Comparison of ENCODE assay signal across 24 cellular contexts in genomic region chr7:91872928-91873327, GRCh38. TPM values are rescaled to one million over a fixed set of nuclear protein-coding genes. Genes with fewer than 3 reads are reported as not detected.
DNase-seq lines count a peak whose midpoint lies in the region; ATAC-seq, FAIRE-seq and TF ChIP-seq lines count a peak whose summit lies in the region.
"Had no signal": no experiment of that assay in that cellular context is flagged by ENCODE, and none has a peak within 500 bp of the region (broad histone marks: within the 10 kb centered on the region; RNA-seq: fewer than 3 reads in every experiment).

No MANE protein-coding gene starts in this region.

- H3K79me2 ChIP-seq in K562 (ENCODE audit: control insufficient read depth, insufficient read depth, low read length): 0 out of 3 replicates have a peak, but pooled peaks cover 4% of the 10 kb centered on the region

- H3K4me3 Mint-ChIP-seq in activated naive CD4-positive, alpha-beta T cell treated with anti-CD3 and anti-CD28 coated beads, Interleukin-2, amount 10 ng/mL, durations not matched to agents 7 days and 5 days: no peak overlapping the region
- no peak overlapping the region for H3K4me3 Mint-ChIP-seq in activated CD8-positive, alpha-beta T cell treated with anti-CD3 and anti-CD28 coated beads for 36 hours
- H3K4me3 Mint-ChIP-seq: B cell; CD14-positive monocyte; CD4-positive, alpha-beta T cell; CD8-positive, alpha-beta memory T cell had no signal

- H3K4me3 ChIP-seq in A673 (ENCODE audit: low read depth, low read length, poor library complexity, severe bottlenecking) (no peak overlapping the region), K562 (no peak overlapping the region)
- H3K4me3 ChIP-seq: BLaER1, GM12878, GM23248 had no signal

- no peak overlapping the region for H2AFZ ChIP-seq in K562 (ENCODE audit: low read depth, low read length)
- H2AFZ ChIP-seq: GM23248 had no signal

- H3K36me3 ChIP-seq in A673 (ENCODE audit: insufficient read depth, low read length, poor library complexity, severe bottlenecking): peaks cover 43% of the 10 kb centered on the region
- H3K36me3 ChIP-seq in K562 (ENCODE audit: control insufficient read depth, insufficient read depth, low read length): peaks cover 34% of the 10 kb centered on the region; the same call in 2 of the 3 replicates

- ATAC-seq in K562: no peak
- ATAC-seq in activated CD8-positive, alpha-beta T cell treated with anti-CD3 and anti-CD28 coated beads for 36 hours: no peak
- ATAC-seq: GM12878 had no signal

- peaks cover 6% of the 10 kb centered on the region for H3K9me3 ChIP-seq in A673 (ENCODE audit: low read depth, low read length, poor library complexity, severe bottlenecking)
- H3K9me3 ChIP-seq in K562 (replicated peaks; ENCODE audit: control insufficient read depth, insufficient read depth, low read depth, low read length): no peaks in the 10 kb centered on the region
- H3K9me3 ChIP-seq: BLaER1 had no signal

- intact Hi-C loops in A673 (cut with micrococcal nuclease; ENCODE audit: unreplicated experiment): loop anchor here (10.0 kb wide), 1 partner anchor 548 kb away; no protein-coding TSS in a partner anchor
- intact Hi-C loops in K562 (cut with micrococcal nuclease): no loop called here
- intact Hi-C loops in activated CD8-positive, alpha-beta T cell treated with anti-CD3 and anti-CD28 coated beads for 36 hours (cut with micrococcal nuclease): no loop called here

- TF ChIP-seq RAD21 in K562 (CRISPR knock-in tag; conservative IDR thresholded peaks at IDR 0.05 in 1 of 2, IDR thresholded peaks at IDR 0.05 in 1 of 2): no peak

- no peaks in the 10 kb centered on the region for H3K9me3 Mint-ChIP-seq in activated naive CD4-positive, alpha-beta T cell treated with anti-CD3 and anti-CD28 coated beads, Interleukin-2, amount 10 ng/mL, durations not matched to agents 7 days and 5 days
- no peaks in the 10 kb centered on the region for H3K9me3 Mint-ChIP-seq in activated CD8-positive, alpha-beta T cell treated with anti-CD3 and anti-CD28 coated beads for 36 hours
- H3K9me3 Mint-ChIP-seq: CD4-positive, alpha-beta T cell; CD8-positive, alpha-beta memory T cell had no signal

- POLR2A ChIA-PET in A673 (lab: Charles Lee; ENCODE audit: low non-redundant PET) (no interaction called here), K562 (lab: Yijun Ruan, JAX) (interaction anchor here (1.5 kb wide), 1 partner anchor 11 kb away, joined by 3 read pairs; no protein-coding TSS in a partner anchor), RWPE1 (lab: Yijun Ruan, JAX; ENCODE audit: low non-redundant PET) (no interaction called here)
- POLR2A ChIA-PET in activated CD8-positive, alpha-beta T cell treated with anti-CD3 and anti-CD28 coated beads for 36 hours (lab: Charles Lee): no interaction called here

- in situ Hi-C loops in K562 (cut with MboI): loop anchor here (10.0 kb wide), 1 partner anchor 572 kb away; the partner anchor contains the start of gene GATAD1

- H3K9ac ChIP-seq in K562 (ENCODE audit: insufficient read depth in 1 of 2, low read depth in 2 of 2, low read length in 2 of 2): no peak overlapping the region
- H3K9ac ChIP-seq: BLaER1, GM23248 had no signal

- no peaks in the 10 kb centered on the region for H3K27me3 Mint-ChIP-seq in activated naive CD4-positive, alpha-beta T cell treated with anti-CD3 and anti-CD28 coated beads, Interleukin-2, amount 10 ng/mL, durations not matched to agents 7 days and 5 days
- H3K27me3 Mint-ChIP-seq in activated CD8-positive, alpha-beta T cell treated with anti-CD3 and anti-CD28 coated beads for 36 hours: no peaks in the 10 kb centered on the region
- H3K27me3 Mint-ChIP-seq: B cell; CD4-positive, alpha-beta T cell; CD8-positive, alpha-beta memory T cell had no signal

- no TSS peak for BruUV-seq in A673 (replicated peaks; lab: Mats Ljungman, UMichigan)
- no TSS peak for BruUV-seq in K562 (replicated peaks; lab: Mats Ljungman, UMichigan)

- H3K4me1 Mint-ChIP-seq in activated naive CD4-positive, alpha-beta T cell treated with anti-CD3 and anti-CD28 coated beads, Interleukin-2, amount 10 ng/mL, durations not matched to agents 7 days and 5 days: peaks cover 10% of the 10 kb centered on the region
- H3K4me1 Mint-ChIP-seq in activated CD8-positive, alpha-beta T cell treated with anti-CD3 and anti-CD28 coated beads for 36 hours (ENCODE audit: low read depth): peaks cover 19% of the 10 kb centered on the region

- H3K36me3 Mint-ChIP-seq in activated naive CD4-positive, alpha-beta T cell treated with anti-CD3 and anti-CD28 coated beads, Interleukin-2, amount 10 ng/mL, durations not matched to agents 7 days and 5 days: peaks cover 46% of the 10 kb centered on the region
- H3K36me3 Mint-ChIP-seq in activated CD8-positive, alpha-beta T cell treated with anti-CD3 and anti-CD28 coated beads for 36 hours (ENCODE audit: low read depth): peaks cover 50% of the 10 kb centered on the region

- H3K27ac ChIP-seq in A673 (ENCODE audit: low read depth, low read length, poor library complexity, severe bottlenecking) (peak overlapping the region; percentile 23), K562 (ENCODE audit: extremely low read depth, low read depth, low read length) (no peak overlapping the region), RWPE1 (no peak overlapping the region)
- H3K27ac ChIP-seq: BLaER1, GM23248 had no signal

- H3K9me1 ChIP-seq in K562 (ENCODE audit: control insufficient read depth, insufficient read depth, low read length): no peaks in the 10 kb centered on the region

- FAIRE-seq in K562 (lab: Jason Lieb, UNC): no peak
- FAIRE-seq: D721Med, GM12878, GM19239, H1 had no signal

- peaks cover 74% of the 10 kb centered on the region for H3K4me1 ChIP-seq in A673 (ENCODE audit: insufficient read depth, low read length, poor library complexity, severe bottlenecking)
- no peaks in the 10 kb centered on the region for H3K4me1 ChIP-seq in K562 (replicated peaks in 1 of 2; ENCODE audit: control insufficient read depth in 2 of 2, insufficient read depth in 2 of 2, low read length in 2 of 2)
- H3K4me1 ChIP-seq: BLaER1 had no signal

- CTCF ChIA-PET in activated naive CD4-positive, alpha-beta T cell treated with anti-CD3 and anti-CD28 coated beads, Interleukin-2, amount 10 ng/mL, durations not matched to agents 7 days and 5 days (lab: Charles Lee): no interaction called here
- CTCF ChIA-PET in A673 (lab: Charles Lee): no interaction called here
- CTCF ChIA-PET in K562 (lab: Yijun Ruan, JAX; ENCODE audit: low intra/inter-chr PET ratio): no interaction called here
- CTCF ChIA-PET in RWPE1 (lab: Yijun Ruan, JAX): interaction anchor here (0.6 to 0.7 kb wide), 2 partner anchors 737 to 1613 kb away, joined by 3 to 4 read pairs; no protein-coding TSS in a partner anchor
- CTCF ChIA-PET in activated CD8-positive, alpha-beta T cell treated with anti-CD3 and anti-CD28 coated beads for 36 hours (lab: Charles Lee): interaction anchor here (1.2 kb wide), 1 partner anchor 7 kb away, joined by 5 read pairs; no protein-coding TSS in a partner anchor

- H3K27ac Mint-ChIP-seq in activated naive CD4-positive, alpha-beta T cell treated with anti-CD3 and anti-CD28 coated beads, Interleukin-2, amount 10 ng/mL, durations not matched to agents 7 days and 5 days: peak overlapping the region; percentile 51
- no peak overlapping the region for H3K27ac Mint-ChIP-seq in activated CD8-positive, alpha-beta T cell treated with anti-CD3 and anti-CD28 coated beads for 36 hours
- H3K27ac Mint-ChIP-seq: B cell; CD14-positive monocyte; CD4-positive, alpha-beta T cell had no signal

- H3K4me2 ChIP-seq in K562 (ENCODE audit: insufficient read depth, low read length): no peak overlapping the region
- H3K4me2 ChIP-seq: BLaER1 had no signal

- no peak for DNase-seq in activated naive CD4-positive, alpha-beta T cell treated with anti-CD3 and anti-CD28 coated beads, Interleukin-2, amount 10 ng/mL, durations not matched to agents 7 days and 5 days
- DNase-seq in activated naive CD4-positive, alpha-beta T cell treated with Interleukin-2 at 50 U/mL for 16 hours: no peak
- DNase-seq in A673 (ENCODE audit: low spot score) (no peak), K562 (ENCODE audit: extremely low read depth in 1 of 4, low spot score in 3 of 4) (no peak), hippocampal formation (lab: John Stamatoyannopoulos, UW) (no peak), RWPE1 (ENCODE audit: low spot score) (no peak)
- no peak for DNase-seq in activated CD8-positive, alpha-beta T cell treated with anti-CD3 and anti-CD28 coated beads for 36 hours
- DNase-seq: 8988T; CD4-positive, alpha-beta T cell; CD8-positive, alpha-beta memory T cell; DMS 273 treated with DMSO at 0.1 percent for 48 hours; DMS79; EL; GDM1; GM23248; H7; HCEC 1CT had no signal

- TF ChIP-seq CTCF in A673 (conservative IDR thresholded peaks at IDR 0.05; ENCODE audit: low read depth, low read length) (no peak), K562 (IDR thresholded peaks at IDR 0.05 in 2 of 3, conservative IDR thresholded peaks at IDR 0.05 in 1 of 3; ENCODE audit: insufficient read depth in 2 of 3, low read depth in 1 of 3, low read length in 3 of 3) (no peak), RWPE1 (conservative IDR thresholded peaks at IDR 0.05; ENCODE audit: low read depth) (no peak)
- TF ChIP-seq CTCF in activated CD8-positive, alpha-beta T cell treated with anti-CD3 and anti-CD28 coated beads for 36 hours (IDR thresholded peaks at IDR 0.05): no peak

- H3K27me3 ChIP-seq in A673 (replicated peaks; ENCODE audit: insufficient read depth, low read depth, low read length, poor library complexity) (no peaks in the 10 kb centered on the region), K562 (ENCODE audit: control insufficient read depth in 2 of 2, insufficient read depth in 2 of 2, low read length in 2 of 2) (no peaks in the 10 kb centered on the region)
- H3K27me3 ChIP-seq: BLaER1 had no signal

- TF ChIP-seq EP300 in K562 (IDR thresholded peaks at IDR 0.05; ENCODE audit: low read length): no peak

- no peak for TF ChIP-seq POLR2A in K562 (conservative IDR thresholded peaks at IDR 0.05)

- no peaks in the 10 kb centered on the region for H4K20me1 ChIP-seq in K562 (replicated peaks; ENCODE audit: control insufficient read depth, insufficient read depth, low read length)

RNA-seq across cellular contexts. Expression of gene MTERF1, which starts 7.6 kb away (rescaled TPM):
- 23.0 and 31.9 TPM in 2 replicates for total RNA-seq in A673 (2021)
- 18.9 and 61.8 TPM in 2 replicates for total RNA-seq in K562 (2011; cell fraction: chromatin; rRNA removed; ENCODE audit: low replicate concordance)
- 7.5 and 11.4 TPM in 2 replicates for total RNA-seq in K562 (2011; cell fraction: nucleolus; rRNA removed)
- 31.2 and 51.5 TPM in 2 replicates for total RNA-seq in K562 (2011; cell fraction: nucleoplasm; rRNA removed)
- 14.0 and 15.7 TPM in 2 replicates for total RNA-seq in K562 (2014; rRNA removed)
- 29.1 and 31.3 TPM in 2 replicates for total RNA-seq in K562 (2014; rRNA removed; fragmentation: Illumina TruSeq; extraction: Trizol)
- total RNA-seq in K562 (2015; rRNA removed; fragmentation: Illumina TruSeq; extraction: Trizol): 25.0 and 27.6 TPM in 2 replicates
- total RNA-seq in K562 (2021): 19.0 and 19.3 TPM in 2 replicates
- 17.3 and 35.9 TPM in 2 replicates for polyA plus RNA-seq in K562 (2011; rRNA removed)
- 2.0 and 6.7 TPM in 2 replicates for polyA plus RNA-seq in K562 (2011; cell fraction: cytosol; rRNA removed)
- polyA plus RNA-seq in K562 (2011; cell fraction: nucleus; rRNA removed): 10.4 and 11.5 TPM in 2 replicates
- 13.5 and 16.1 TPM in 2 replicates for polyA plus RNA-seq in K562 (2012)
- 23.0 and 30.3 TPM in 2 replicates for polyA plus RNA-seq in K562 (2014; fragmentation: Illumina TruSeq; extraction: Trizol)
- 10 to 100 TPM; 45.8 to 49.2 TPM for polyA plus RNA-seq in K562 (2014; fragmentation: Nextera tagmentation; extraction: Ambion mirVana)
- 22.4 and 23.0 TPM in 2 replicates for polyA plus RNA-seq in K562 (2014; rRNA removed)
- 33.4 and 42.8 TPM in 2 replicates for polyA minus RNA-seq in K562 (2011; rRNA and poly(A)+ RNA removed)
- polyA minus RNA-seq in K562 (2011; cell fraction: cytosol; rRNA and poly(A)+ RNA removed): 1.7 and 7.3 TPM in 2 replicates
- 20.6 and 28.9 TPM in 2 replicates for polyA minus RNA-seq in K562 (2011; cell fraction: nucleus; rRNA and poly(A)+ RNA removed)
- total RNA-seq in activated CD8-positive, alpha-beta T cell treated with anti-CD3 and anti-CD28 coated beads for 36 hours: 10 to 100 TPM; 15.9 to 16.9 TPM

Comparison
In these comparisons a context has a peak if more than half of its experiments do, and no peak if none do; other contexts are left out.
1. CTCF ChIA-PET loops: an anchor here in RWPE1 (0.6 to 0.7 kb wide) and activated CD8-positive, alpha-beta T cell treated with anti-CD3 and anti-CD28 coated beads for 36 hours (1.2 kb wide); none called in activated naive CD4-positive, alpha-beta T cell treated with anti-CD3 and anti-CD28 coated beads, Interleukin-2, amount 10 ng/mL, durations not matched to agents 7 days and 5 days, A673 and K562.